Comparison of ENCODE assay signal across 37 cellular contexts in genomic region chr22:39805117-39805516, GRCh38.
"Had no signal": no experiment of that assay in that cellular context is flagged by ENCODE, and none has a peak within 500 bp of the region (broad histone marks: within the 10 kb centered on the region; RNA-seq: fewer than 3 reads in every experiment).

No MANE protein-coding gene starts in this region.

- H3K4me3 ChIP-seq: adrenal gland, ascending aorta, body of pancreas, breast epithelium, cardiac muscle cell had no signal

- H3K27me3 ChIP-seq: ascending aorta, body of pancreas had no signal

- H3K4me1 ChIP-seq: adrenal gland, ascending aorta, body of pancreas, breast epithelium had no signal

- H3K27ac ChIP-seq: adrenal gland, ascending aorta, body of pancreas, brain microvascular endothelial cell, breast epithelium, cardiac muscle cell had no signal

- H3K36me3 ChIP-seq: adrenal gland, ascending aorta, brain microvascular endothelial cell, breast epithelium, cardiac muscle cell had no signal

- DNase-seq: activated effector memory CD4-positive, alpha-beta T cell treated with anti-CD3 and anti-CD28 coated beads, Interleukin-2, amount 50 U/mL, for 16 hours; activated effector memory CD4-positive, alpha-beta T cell treated with Interleukin-2 at 50 U/mL for 16 hours; activated gamma-delta T cell; activated gamma-delta T cell treated with Interleukin-2 at 50 U/mL for 16 hours; activated naive CD4-positive, alpha-beta T cell; activated naive CD4-positive, alpha-beta T cell treated with anti-CD3 and anti-CD28 coated beads for 36 hours; activated naive CD4-positive, alpha-beta T cell treated with anti-CD3 and anti-CD28 coated beads, Interleukin-2, amount 10 ng/mL, durations not matched to agents 7 days and 5 days; activated naive CD4-positive, alpha-beta T cell treated with anti-CD3 and anti-CD28 coated beads, Interleukin-2, amount 50 U/mL, for 16 hours; activated naive CD4-positive, alpha-beta T cell treated with Interleukin-2 at 50 U/mL for 16 hours; activated naive CD8-positive, alpha-beta T cell treated with anti-CD3 and anti-CD28 coated beads for 36 hours; activated naive CD8-positive, alpha-beta T cell treated with anti-CD3 and anti-CD28 coated beads, Interleukin-2, amount 10 ng/mL, durations not matched to agents 7 days and 5 days; activated naive CD8-positive, alpha-beta T cell treated with anti-CD3 and anti-CD28 coated beads, Interleukin-2, amount 50 U/mL, for 24 hours; activated T-cell treated with anti-CD3 and anti-CD28 coated beads, Interleukin-2, amount 50 U/mL, for 1 hour; activated T-cell treated with anti-CD3 and anti-CD28 coated beads, Interleukin-2, amount 50 U/mL, for 24 hours; activated T-cell treated with anti-CD3 and anti-CD28 coated beads, Interleukin-2, amount 50 U/mL, for 4 hours; activated T-cell treated with anti-CD3 and anti-CD28 coated beads, Interleukin-2, amount 50 U/mL, for 48 hours; activated T-cell treated with anti-CD3 and anti-CD28 coated beads, Interleukin-2, amount 50 U/mL, for 72 hours; adrenal gland; amniotic stem cell; amygdala; anterior cingulate cortex; aorta; body of pancreas; brain microvascular endothelial cell; central memory CD4-positive, alpha-beta T cell; cerebellar nuclear complex had no signal

- H3K27me3 Mint-ChIP-seq: activated naive CD4-positive, alpha-beta T cell treated with anti-CD3 and anti-CD28 coated beads, Interleukin-2, amount 50 U/mL, for 24 hours had no signal

- ATAC-seq: activated naive CD4-positive, alpha-beta T cell treated with anti-CD3 and anti-CD28 coated beads, Interleukin-2, amount 50 U/mL, for 72 hours; activated naive CD8-positive, alpha-beta T cell treated with anti-CD3 and anti-CD28 coated beads, Interleukin-2, amount 50 U/mL, for 24 hours; activated T-cell treated with anti-CD3 and anti-CD28 coated beads, Interleukin-2, amount 50 U/mL, for 4 hours; activated T-cell treated with anti-CD3 and anti-CD28 coated beads, Interleukin-2, amount 50 U/mL, for 72 hours; activated T-helper 17 cell treated with anti-CD3 and anti-CD28 coated beads, Interleukin-2, amount 50 U/mL, for 72 hours; body of pancreas had no signal

- H3K9me3 ChIP-seq: adrenal gland, ascending aorta, body of pancreas, breast epithelium had no signal

- H3K4me3 Mint-ChIP-seq: activated naive CD4-positive, alpha-beta T cell treated with anti-CD3 and anti-CD28 coated beads for 36 hours; activated naive CD4-positive, alpha-beta T cell treated with anti-CD3 and anti-CD28 coated beads, Interleukin-2, amount 10 ng/mL, durations not matched to agents 7 days and 5 days; activated naive CD4-positive, alpha-beta T cell treated with anti-CD3 and anti-CD28 coated beads, Interleukin-2, amount 50 U/mL, for 24 hours; activated naive CD8-positive, alpha-beta T cell; activated naive CD8-positive, alpha-beta T cell treated with anti-CD3 and anti-CD28 coated beads for 36 hours; activated naive CD8-positive, alpha-beta T cell treated with anti-CD3 and anti-CD28 coated beads, Interleukin-2, amount 10 ng/mL, durations not matched to agents 7 days and 5 days; activated naive CD8-positive, alpha-beta T cell treated with anti-CD3 and anti-CD28 coated beads, Interleukin-2, amount 50 U/mL, for 24 hours; activated T-cell treated with anti-CD3 and anti-CD28 coated beads, Interleukin-2, amount 50 U/mL, for 24 hours; activated T-cell treated with anti-CD3 and anti-CD28 coated beads, Interleukin-2, amount 50 U/mL, for 4 hours; activated T-cell treated with anti-CD3 and anti-CD28 coated beads, Interleukin-2, amount 50 U/mL, for 72 hours; activated T-helper 1 cell treated with anti-CD3 and anti-CD28 coated beads, Interleukin-12 subunit alpha, Interleukin-12 subunit beta, Interleukin-2, Interleukin-4 antibody, amounts not matched to agents 30 ng/mL and 10 ng/mL and 1 ng/mL, durations not matched to agents 14 hours and 24 hours and 36 hours; activated T-helper 17 cell treated with anti-CD3 and anti-CD28 coated beads, Interleukin-2, amount 50 U/mL, for 72 hours; brain; central memory CD8-positive, alpha-beta T cell had no signal

- H3K27ac Mint-ChIP-seq: activated naive CD4-positive, alpha-beta T cell treated with anti-CD3 and anti-CD28 coated beads for 36 hours; activated naive CD4-positive, alpha-beta T cell treated with anti-CD3 and anti-CD28 coated beads, Interleukin-2, amount 10 ng/mL, durations not matched to agents 7 days and 5 days; activated naive CD4-positive, alpha-beta T cell treated with anti-CD3 and anti-CD28 coated beads, Interleukin-2, amount 50 U/mL, for 24 hours; activated naive CD4-positive, alpha-beta T cell treated with anti-CD3 and anti-CD28 coated beads, Interleukin-2, amount 50 U/mL, for 72 hours; activated naive CD8-positive, alpha-beta T cell; activated naive CD8-positive, alpha-beta T cell treated with anti-CD3 and anti-CD28 coated beads for 36 hours; activated naive CD8-positive, alpha-beta T cell treated with anti-CD3 and anti-CD28 coated beads, Interleukin-2, amount 10 ng/mL, durations not matched to agents 7 days and 5 days; activated naive CD8-positive, alpha-beta T cell treated with anti-CD3 and anti-CD28 coated beads, Interleukin-2, amount 50 U/mL, for 24 hours; activated T-cell treated with anti-CD3 and anti-CD28 coated beads, Interleukin-2, amount 50 U/mL, for 24 hours; activated T-cell treated with anti-CD3 and anti-CD28 coated beads, Interleukin-2, amount 50 U/mL, for 72 hours; activated T-helper 1 cell treated with anti-CD3 and anti-CD28 coated beads, Interleukin-12 subunit alpha, Interleukin-12 subunit beta, Interleukin-2, Interleukin-4 antibody, amounts not matched to agents 30 ng/mL and 10 ng/mL and 1 ng/mL, durations not matched to agents 14 hours and 24 hours and 36 hours; activated T-helper 17 cell treated with anti-CD3 and anti-CD28 coated beads, Interleukin-2, amount 50 U/mL, for 72 hours; activated T-helper 2 cell treated with anti-CD3 and anti-CD28 coated beads, Interferon-gamma antibody, Interleukin-2, Interleukin-4, amounts not matched to agents 10 μg/mL and 5 μg/mL and 100 μg/mL, durations not matched to agents 14 hours and 24 hours and 36 hours; brain had no signal

- H3K36me3 Mint-ChIP-seq: activated naive CD8-positive, alpha-beta T cell; activated naive CD8-positive, alpha-beta T cell treated with anti-CD3 and anti-CD28 coated beads for 36 hours; brain had no signal
